In genomic region chr6:157298325-157298724, GRCh38 we compare ENCODE assay signal across 21 cellular contexts. TPM values are rescaled to one million over a fixed set of nuclear protein-coding genes. Genes with fewer than 3 reads are reported as not detected.
DNase-seq lines count a peak whose midpoint lies in the region; ATAC-seq and TF ChIP-seq lines count a peak whose summit lies in the region.
"Had no signal": no experiment of that assay in that cellular context is flagged by ENCODE, and none has a peak within 500 bp of the region (broad histone marks: within the 10 kb centered on the region; RNA-seq: fewer than 3 reads in every experiment).

No MANE protein-coding gene starts in this region.

- TF ChIP-seq POLR2A in adrenal gland (IDR thresholded peaks at IDR 0.05) = no peak

- H3K27ac ChIP-seq in RWPE1 = no peak overlapping the region
- no peak overlapping the region for H3K27ac ChIP-seq in adrenal gland
- H3K27ac ChIP-seq: Peyer's patch had no signal

- DNase-seq in NOMO-1 treated with DMSO at 0.1 percent for 48 hours (lab: John Stamatoyannopoulos, UW; ENCODE audit: unreplicated experiment) = peak; percentile 13
- DNase-seq in NOMO-1 (lab: John Stamatoyannopoulos, UW; ENCODE audit: unreplicated experiment in 2 of 2) = no peak
- DNase-seq in NCI-H187 (lab: John Stamatoyannopoulos, UW) = peak; percentile 46 to 63
- DNase-seq in RWPE1 (ENCODE audit: low spot score) = peak; percentile 34
- no peak for DNase-seq in adrenal gland
- no peak for DNase-seq in DMS53 treated with DMSO at 0.1 percent for 48 hours (lab: John Stamatoyannopoulos, UW; ENCODE audit: unreplicated experiment)
- no peak for DNase-seq in LoVo (ENCODE audit: low spot score)
- DNase-seq: CD4-positive, CD25-positive, alpha-beta regulatory T cell; GDM1; GOT3; MG63; NCI-H1092; NCI-H2029 treated with DMSO at 0.1 percent for 48 hours; NCI-H774; Peyer's patch; Right ventricle myocardium superior; SK-N-SH; T-cell; T-helper 9 cell had no signal

- CTCF ChIA-PET in RWPE1 (lab: Yijun Ruan, JAX) = no interaction called here

- TF ChIP-seq CTCF in RWPE1 (conservative IDR thresholded peaks at IDR 0.05; ENCODE audit: low read depth) (no peak), adrenal gland (IDR thresholded peaks at IDR 0.05) (no peak)

- no peak for ATAC-seq in HG03139 (IDR thresholded peaks at IDR 0.05; ENCODE audit: unreplicated experiment)
- ATAC-seq: GM12878, T-cell had no signal

- peaks cover 0 to 11% of the 10 kb centered on the region in 2 donors for H3K4me1 ChIP-seq in adrenal gland (replicated peaks in 1 of 2)

- no peak overlapping the region for H3K4me3 ChIP-seq in adrenal gland
- H3K4me3 ChIP-seq: GM12878, MG63, Peyer's patch had no signal

- H3K27me3 ChIP-seq in adrenal gland = no peaks in the 10 kb centered on the region
- H3K27me3 ChIP-seq: MG63, Peyer's patch had no signal

- H3K36me3 ChIP-seq in adrenal gland (replicated peaks in 1 of 2) = no peaks in the 10 kb centered on the region
- H3K36me3 ChIP-seq: MG63, Peyer's patch had no signal

- H3K9me3 ChIP-seq in adrenal gland (replicated peaks in 1 of 3) = no peaks in the 10 kb centered on the region
- H3K9me3 ChIP-seq: MG63, Peyer's patch, SK-N-SH had no signal

- 77 to 87% (median 84%) methylated on average over 7 of the region's 7 CpGs for WGBS in adrenal gland, 4 donors

- intact Hi-C loops in adrenal gland (cut with DNase I) = no loop called here

- POLR2A ChIA-PET in RWPE1 (lab: Yijun Ruan, JAX; ENCODE audit: low non-redundant PET) = no interaction called here

RNA-seq across cellular contexts. Expression of gene TMEM242, which starts 25.0 kb away (rescaled TPM):
- total RNA-seq in adrenal gland = 10 to 100 TPM in 4 of 8 donors, 1 to 10 TPM in 4; 7.7 to 17.2 (median 12.6) TPM
- 10 to 100 TPM in 1 of 3 donors, 1 to 10 TPM in 2; 7.4 to 16.2 (median 8.2) TPM for polyA plus RNA-seq in adrenal gland

Comparison
In these comparisons a context has a peak if more than half of its experiments do, and no peak if none do; other contexts are left out.
1. DNase-seq: peak in NOMO-1 treated with DMSO at 0.1 percent for 48 hours (single experiment), NCI-H187 (2 of 2) and RWPE1 (single experiment); none in NOMO-1 (0 of 2), adrenal gland (0 of 7), DMS53 treated with DMSO at 0.1 percent for 48 hours (single experiment) and LoVo (single experiment).